19 cellular contexts compared by ENCODE assay signal in the genomic region with DNA sequence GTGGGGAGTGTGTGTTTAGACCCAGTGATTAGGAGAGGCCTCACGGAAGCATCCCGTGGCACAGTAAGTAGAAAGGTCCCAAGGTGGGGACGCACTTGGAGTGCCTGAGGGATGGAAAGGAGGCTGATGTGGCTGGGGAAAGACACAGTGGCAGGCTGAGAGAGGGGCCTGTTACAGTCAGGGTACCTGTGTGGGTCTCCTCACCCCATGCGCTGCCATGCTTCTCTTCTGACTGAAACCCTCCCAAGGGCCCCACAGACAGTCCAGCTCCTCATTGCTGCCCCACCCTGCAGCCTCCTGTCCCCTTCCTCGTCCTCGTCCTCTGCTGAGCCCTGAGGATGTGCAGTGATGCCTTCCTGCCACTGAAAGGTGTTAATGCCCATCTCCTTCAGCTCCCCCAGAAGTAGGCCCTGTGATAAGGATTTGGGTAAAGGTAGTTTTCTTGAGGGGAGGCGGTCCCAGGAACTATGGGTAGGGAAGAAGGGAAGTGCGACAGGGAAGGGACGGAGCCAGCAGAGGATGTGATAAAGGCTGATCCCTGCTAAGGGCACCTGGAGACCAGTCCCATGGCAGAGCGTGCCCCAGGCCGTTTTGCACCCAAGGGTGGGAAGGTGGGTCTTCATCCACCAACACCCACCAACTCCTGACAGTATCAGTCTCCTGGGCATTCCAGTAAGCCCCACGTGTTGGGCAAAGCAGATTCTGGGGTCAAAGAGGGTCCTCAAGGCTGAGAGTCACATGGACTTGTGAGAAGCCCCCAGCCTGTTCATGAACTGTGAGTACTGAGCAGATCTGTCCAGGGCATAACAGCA.
DNase-seq lines count a peak whose midpoint lies in the region; TF ChIP-seq lines count a peak whose summit lies in the region.
"Had no signal": no experiment of that assay in that cellular context is flagged by ENCODE, and none has a peak within 500 bp of the region (broad histone marks: within the 10 kb centered on the region; RNA-seq: fewer than 3 reads in every experiment).

No MANE protein-coding gene starts in this region.

- peak; percentile 33 for DNase-seq in activated effector memory CD4-positive, alpha-beta T cell treated with anti-CD3 and anti-CD28 coated beads, Interleukin-2, amount 50 U/mL, for 16 hours
- no peak for DNase-seq in activated effector memory CD4-positive, alpha-beta T cell treated with Interleukin-2 at 50 U/mL for 16 hours
- DNase-seq in islet precursor cell (peak; percentile 38), sigmoid colon (peak; percentile 22), NCI-H1048 (lab: John Stamatoyannopoulos, UW) (no peak), GM10266 (ENCODE audit: extremely low spot score) (no peak), NOMO-1 (lab: John Stamatoyannopoulos, UW; ENCODE audit: unreplicated experiment in 2 of 2) (no peak), anterior cingulate cortex (lab: John Stamatoyannopoulos, UW) (no peak)
- DNase-seq: AML-193; CD4-positive, alpha-beta memory T cell; DMS153; DMS79; GDM1; GOT3; H7; HFFc6 had no signal

- peaks cover 0 to 11% (median 3%) of the 10 kb centered on the region in 4 donors for H3K9me3 ChIP-seq in sigmoid colon

- TF ChIP-seq POLR2A in sigmoid colon (IDR thresholded peaks at IDR 0.05) = no peak

- no peak for TF ChIP-seq EP300 in sigmoid colon (IDR thresholded peaks at IDR 0.05)

- no peak for TF ChIP-seq CTCF in sigmoid colon (IDR thresholded peaks at IDR 0.05)
- TF ChIP-seq CTCF in GM10266 (IDR thresholded peaks at IDR 0.05; ENCODE audit: control insufficient read depth, insufficient read depth, low read depth, missing control alignments) = no peak

- no peaks in the 10 kb centered on the region for H3K27me3 ChIP-seq in sigmoid colon

- no peaks in the 10 kb centered on the region for H3K36me3 ChIP-seq in sigmoid colon

- H3K27ac ChIP-seq in sigmoid colon = no peak overlapping the region
- H3K27ac ChIP-seq: 22Rv1, A549, C4-2B had no signal

- no peaks in the 10 kb centered on the region for H3K4me1 ChIP-seq in sigmoid colon
- H3K4me1 ChIP-seq: A549 had no signal

- H3K4me3 ChIP-seq in sigmoid colon = no peak overlapping the region
- H3K4me3 ChIP-seq: A549 had no signal

- 73 to 82% methylated on average over 12 of the region's 12 CpGs for WGBS in sigmoid colon, 2 donors

- intact Hi-C loops in sigmoid colon (cut with DNase I) = no loop called here

Comparison
In these comparisons a context has a peak if more than half of its experiments do, and no peak if none do; other contexts are left out.
1. DNase-seq: peak in activated effector memory CD4-positive, alpha-beta T cell treated with anti-CD3 and anti-CD28 coated beads, Interleukin-2, amount 50 U/mL, for 16 hours (single experiment), islet precursor cell (single experiment) and sigmoid colon (single experiment); none in activated effector memory CD4-positive, alpha-beta T cell treated with Interleukin-2 at 50 U/mL for 16 hours (single experiment), NCI-H1048 (single experiment), GM10266 (single experiment), NOMO-1 (0 of 2) and anterior cingulate cortex (0 of 58).